9 cellular contexts compared by ENCODE assay signal in genomic region chr1:211951856-211952255, GRCh38.
DNase-seq lines count a peak whose midpoint lies in the region; ATAC-seq, FAIRE-seq and TF ChIP-seq lines count a peak whose summit lies in the region.
"Had no signal": no experiment of that assay in that cellular context is flagged by ENCODE, and none has a peak within 500 bp of the region (broad histone marks: within the 10 kb centered on the region; RNA-seq: fewer than 3 reads in every experiment).

No MANE protein-coding gene starts in this region.

- H3K4me3 ChIP-seq in endothelial cell of umbilical vein (replicated peaks in 1 of 3; ENCODE audit: insufficient read depth in 1 of 3, low read depth in 1 of 3, low read length in 3 of 3) (no peak overlapping the region), transverse colon (no peak overlapping the region)
- H3K4me3 ChIP-seq: cardiac muscle cell had no signal

- H3K4me1 ChIP-seq in endothelial cell of umbilical vein (ENCODE audit: control insufficient read depth, extremely low read depth, insufficient read depth, low read length) (peaks cover 17% of the 10 kb centered on the region), transverse colon (peaks cover 0 to 8% (median 4%) of the 10 kb centered on the region in 4 donors)

- dilution Hi-C loops in endothelial cell of umbilical vein (cut with MboI; ENCODE audit: extremely low pct_ligation_motif_present, low sequenced_read_pairs), result no loop called here

- no peak overlapping the region for H2AFZ ChIP-seq in endothelial cell of umbilical vein (ENCODE audit: low read depth, low read length)

- DNase-seq in DMS53 (lab: John Stamatoyannopoulos, UW) (peak; percentile 92), endothelial cell of umbilical vein (ENCODE audit: low read depth, low spot score) (peak; percentile 67), hypothalamus (lab: John Stamatoyannopoulos, UW) (no peak), NCI-H2081 treated with DMSO at 0.1 percent for 48 hours (lab: John Stamatoyannopoulos, UW) (no peak), transverse colon (no peak)
- no peak for DNase-seq in stimulated activated CD4-positive, alpha-beta T cell treated with anti-CD3 and anti-CD28 coated beads, Interleukin-4, amount 100 ng/mL, for 1 hour

- H3K9me3 ChIP-seq in endothelial cell of umbilical vein (replicated peaks; ENCODE audit: control insufficient read depth, insufficient read depth, low read length), result no peaks in the 10 kb centered on the region
- H3K9me3 ChIP-seq in transverse colon, result no peaks in the 10 kb centered on the region

- ATAC-seq in GM19463 (IDR thresholded peaks at IDR 0.05; ENCODE audit: unreplicated experiment) (peak; percentile 100), HG03469 (IDR thresholded peaks at IDR 0.05; ENCODE audit: unreplicated experiment) (peak; percentile 44)

- no peaks in the 10 kb centered on the region for H4K20me1 ChIP-seq in endothelial cell of umbilical vein (replicated peaks; ENCODE audit: control insufficient read depth, extremely low read depth, insufficient read depth, low read length)

- TF ChIP-seq POLR2A in endothelial cell of umbilical vein (IDR thresholded peaks at IDR 0.05; ENCODE audit: low read depth, low read length), result no peak
- no peak for TF ChIP-seq POLR2A in transverse colon (IDR thresholded peaks at IDR 0.05)

- H3K36me3 ChIP-seq in endothelial cell of umbilical vein (ENCODE audit: control insufficient read depth in 2 of 2, extremely low read depth in 1 of 2, insufficient read depth in 2 of 2, low read length in 2 of 2) (no peaks in the 10 kb centered on the region), transverse colon (no peaks in the 10 kb centered on the region)

- H3K9me1 ChIP-seq in endothelial cell of umbilical vein (replicated peaks; ENCODE audit: control insufficient read depth, extremely low read depth, insufficient read depth, low read length), result no peaks in the 10 kb centered on the region

- no peaks in the 10 kb centered on the region for H3K27me3 ChIP-seq in endothelial cell of umbilical vein (ENCODE audit: control insufficient read depth in 2 of 2, insufficient read depth in 2 of 2, low read length in 2 of 2)
- no peaks in the 10 kb centered on the region for H3K27me3 ChIP-seq in transverse colon
- H3K27me3 ChIP-seq: cardiac muscle cell had no signal

- peak overlapping the region; percentile 17 for H3K4me2 ChIP-seq in endothelial cell of umbilical vein (ENCODE audit: insufficient read depth, low read length)

- BruUV-seq in endothelial cell of umbilical vein (replicated peaks; lab: Mats Ljungman, UMichigan), result no TSS peak

- H3K27ac ChIP-seq in endothelial cell of umbilical vein (ENCODE audit: insufficient read depth, low read depth, low read length), result peak overlapping the region; percentile 48
- H3K27ac ChIP-seq in transverse colon, result no peak overlapping the region
- H3K27ac ChIP-seq: cardiac muscle cell had no signal

- FAIRE-seq in endothelial cell of umbilical vein (lab: Jason Lieb, UNC), result peak; percentile 69

- intact Hi-C loops in endothelial cell of umbilical vein (cut with micrococcal nuclease), result no loop called here
- intact Hi-C loops in transverse colon (cut with DNase I; ENCODE audit: low total_unique reads), result no loop called here

- CTCF ChIA-PET in endothelial cell of umbilical vein (lab: Charles Lee), result no interaction called here

- POLR2A ChIA-PET in endothelial cell of umbilical vein (lab: Charles Lee), result no interaction called here

- TF ChIP-seq EP300 in transverse colon (IDR thresholded peaks at IDR 0.05; ENCODE audit: low read depth), result no peak

- in situ Hi-C loops in transverse colon (cut with MboI; ENCODE audit: low pct_ligation_motif_present in 1 of 4, low pct_unique_long_range_greater_than_20kb in 1 of 4, low sequenced_read_pairs in 3 of 4), result loop anchor here in 1 of 4 donors (25.0 kb wide), 1 partner anchor 240 kb away; no protein-coding TSS in a partner anchor

- no peak overlapping the region for H3K9ac ChIP-seq in endothelial cell of umbilical vein (replicated peaks; ENCODE audit: extremely low read depth, insufficient read depth, low read length)

- TF ChIP-seq CTCF in endothelial cell of umbilical vein (IDR thresholded peaks at IDR 0.05; ENCODE audit: extremely low read depth in 1 of 2, insufficient read depth in 1 of 2, low read depth in 1 of 2, low read length in 2 of 2) (no peak), transverse colon (IDR thresholded peaks at IDR 0.05) (no peak)

- H3K79me2 ChIP-seq in endothelial cell of umbilical vein (ENCODE audit: control insufficient read depth, insufficient read depth, low read length), result no peaks in the 10 kb centered on the region

TF ChIP-seq in endothelial cell of umbilical vein, 7 proteins besides CTCF, POLR2A, EP300 and RAD21:
- TF ChIP-seq MYC (IDR thresholded peaks at IDR 0.05; ENCODE audit: low read depth, low read length) (no peak), JUN (IDR thresholded peaks at IDR 0.05; ENCODE audit: borderline replicate concordance, insufficient read depth, insufficient read length, low read depth) (peak; percentile 82), FOS (IDR thresholded peaks at IDR 0.05; ENCODE audit: borderline replicate concordance, insufficient read depth, low read length) (peak; percentile 73)

Comparison
In these comparisons a context has a peak if more than half of its experiments do, and no peak if none do; other contexts are left out.
1. DNase-seq: peak in DMS53 (single experiment) and endothelial cell of umbilical vein (single experiment); none in hypothalamus (0 of 51), NCI-H2081 treated with DMSO at 0.1 percent for 48 hours (single experiment), stimulated activated CD4-positive, alpha-beta T cell treated with anti-CD3 and anti-CD28 coated beads, Interleukin-4, amount 100 ng/mL, for 1 hour (single experiment) and transverse colon (single experiment).